ENCODE assay signal across 8 cellular contexts in genomic region chr14:81533536-81534343, GRCh38. TPM values are rescaled to one million over a fixed set of nuclear protein-coding genes. Genes with fewer than 3 reads are reported as not detected.
DNase-seq lines count a peak whose midpoint lies in the region; ATAC-seq and TF ChIP-seq lines count a peak whose summit lies in the region.

Gene SEL1L (minus strand): TSS chr14:81533853. CDS start chr14:81533744, 109 bp downstream.

- TF ChIP-seq CTCF in dorsolateral prefrontal cortex (IDR thresholded peaks at IDR 0.05 in 54 of 56, conservative IDR thresholded peaks at IDR 0.05 in 2 of 56; ENCODE audit: low read depth in 1 of 56, partially characterized antibody in 56 of 56): peak in 22 of 56 donors; percentile 7 to 46 (median 23)
- TF ChIP-seq CTCF in liver (IDR thresholded peaks at IDR 0.05; ENCODE audit: low read depth, low read length, missing input control): no peak

- POLR2A ChIA-PET in activated CD4-positive, alpha-beta memory T cell treated with anti-CD3 and anti-CD28 coated beads for 36 hours (lab: Charles Lee): no interaction called here

- H3K27ac Mint-ChIP-seq in activated CD4-positive, alpha-beta memory T cell treated with anti-CD3 and anti-CD28 coated beads for 36 hours: peak within 1 kb of the TSS; percentile 75

- H3K4me3 ChIP-seq in dorsolateral prefrontal cortex (peak within 1 kb of the TSS; percentile 64 to 100 (median 96)), liver (ENCODE audit: low read depth in 1 of 3, low read length in 3 of 3) (peak within 1 kb of the TSS; percentile 85 to 99 (median 99))

- H3K36me3 ChIP-seq in liver (ENCODE audit: control insufficient read depth in 4 of 4, insufficient read depth in 3 of 4, low read depth in 1 of 4, low read length in 3 of 4): no peaks in the 10 kb centered on the region

- intact Hi-C loops in activated CD4-positive, alpha-beta memory T cell treated with anti-CD3 and anti-CD28 coated beads for 36 hours (cut with micrococcal nuclease): loop anchor here (1.0 to 5.0 kb wide), 4 partner anchors 17 to 591 kb away; partner anchors contain the start of gene CEP128
- intact Hi-C loops in dorsolateral prefrontal cortex (cut with DNase I): loop anchor here in 1 of 2 donors (5.0 kb wide), 1 partner anchor 591 kb away; the partner anchor contains the start of gene CEP128

- ATAC-seq in GM19438 (IDR thresholded peaks at IDR 0.05; ENCODE audit: low read depth, unreplicated experiment): peak; percentile 86
- ATAC-seq in HG03575 (IDR thresholded peaks at IDR 0.05; ENCODE audit: extremely low read depth, insufficient number of reproducible peaks, low FRiP score, unreplicated experiment): peak; percentile 81

- CTCF ChIA-PET in activated CD4-positive, alpha-beta memory T cell treated with anti-CD3 and anti-CD28 coated beads for 36 hours (lab: Charles Lee): interaction anchor here (1.1 kb wide), 1 partner anchor 69 kb away, joined by 3 read pairs; no protein-coding TSS in a partner anchor

- peaks cover 7% of the 10 kb centered on the region for H3K9me3 Mint-ChIP-seq in activated CD4-positive, alpha-beta memory T cell treated with anti-CD3 and anti-CD28 coated beads for 36 hours

- peak within 1 kb of the TSS; percentile 83 to 93 for H3K9ac ChIP-seq in liver (ENCODE audit: low read depth in 1 of 2, low read length in 2 of 2)

- no peaks in the 10 kb centered on the region for H3K9me3 ChIP-seq in liver (ENCODE audit: control insufficient read depth in 4 of 4, low read length in 3 of 4)

- peak; percentile 13 to 27 for TF ChIP-seq RAD21 in liver (IDR thresholded peaks at IDR 0.05)

- H3K4me3 Mint-ChIP-seq in activated CD4-positive, alpha-beta memory T cell treated with anti-CD3 and anti-CD28 coated beads for 36 hours: peak within 1 kb of the TSS; percentile 90

- peaks cover 0 to 2% (median 0%) of the 10 kb centered on the region in 45 donors for H3K27me3 ChIP-seq in dorsolateral prefrontal cortex
- no peaks in the 10 kb centered on the region for H3K27me3 ChIP-seq in liver (ENCODE audit: control insufficient read depth in 4 of 4, insufficient read depth in 4 of 4, low read length in 3 of 4)

- H3K27me3 Mint-ChIP-seq in activated CD4-positive, alpha-beta memory T cell treated with anti-CD3 and anti-CD28 coated beads for 36 hours: no peaks in the 10 kb centered on the region

- DNase-seq in CD1c-positive myeloid dendritic cell (ENCODE audit: extremely low spot score) (peak; percentile 100), NCI-H82 treated with DMSO at 0.1 percent for 48 hours (lab: John Stamatoyannopoulos, UW; ENCODE audit: unreplicated experiment) (peak; percentile 98), dorsolateral prefrontal cortex (peak; percentile 95 to 99 (median 99))
- DNase-seq in activated CD4-positive, alpha-beta memory T cell treated with anti-CD3 and anti-CD28 coated beads for 36 hours: peak; percentile 100
- peak; percentile 100 for DNase-seq in stimulated activated CD4-positive, alpha-beta T cell treated with anti-CD3 and anti-CD28 coated beads, Interleukin-4, amount 100 ng/mL, for 24 hours

- peaks cover 59% of the 10 kb centered on the region for H3K4me1 Mint-ChIP-seq in activated CD4-positive, alpha-beta memory T cell treated with anti-CD3 and anti-CD28 coated beads for 36 hours (ENCODE audit: low read depth)

- H3K27ac ChIP-seq in dorsolateral prefrontal cortex (peak within 1 kb of the TSS in 38 of 59 donors; percentile 4 to 85 (median 50)), liver (ENCODE audit: low read depth in 1 of 2, low read length in 2 of 2) (peak within 1 kb of the TSS; percentile 63 to 74)

- peaks cover 4 to 60% (median 40%) of the 10 kb centered on the region in 4 donors for H3K4me1 ChIP-seq in liver (ENCODE audit: control insufficient read depth in 4 of 4, insufficient read depth in 4 of 4, low read length in 3 of 4)

- H3K36me3 Mint-ChIP-seq in activated CD4-positive, alpha-beta memory T cell treated with anti-CD3 and anti-CD28 coated beads for 36 hours: peaks cover 3% of the 10 kb centered on the region

- WGBS in liver: under 1% methylated on average over 50 of the region's 50 CpGs

TF ChIP-seq in liver, 16 proteins besides CTCF, POLR2A, EP300 and RAD21:
- TF ChIP-seq EGR1 (IDR thresholded peaks at IDR 0.05; ENCODE audit: low read depth in 2 of 2) (peak; percentile 18 to 27), MAX (IDR thresholded peaks at IDR 0.05) (no peak), YY1 (IDR thresholded peaks at IDR 0.05) (peak; percentile 75), RXRA (IDR thresholded peaks at IDR 0.05) (peak; percentile 74 to 84), SP1 (IDR thresholded peaks at IDR 0.05) (peak; percentile 98), HNF4G (IDR thresholded peaks at IDR 0.05) (peak; percentile 36), NR2F2 (IDR thresholded peaks at IDR 0.05) (peak; percentile 80), JUND (IDR thresholded peaks at IDR 0.05) (peak; percentile 49 to 66), GABPA (IDR thresholded peaks at IDR 0.05 in 1 of 2, conservative IDR thresholded peaks at IDR 0.05 in 1 of 2) (peak in 1 of 2 donors; percentile 84), FOXA1 (IDR thresholded peaks at IDR 0.05) (peak; percentile 20), FOXA2 (IDR thresholded peaks at IDR 0.05) (peak; percentile 16), TAF1 (conservative IDR thresholded peaks at IDR 0.05) (peak; percentile 75), HNF4A (conservative IDR thresholded peaks at IDR 0.05) (peak; percentile 73 to 85), ATF3 (IDR thresholded peaks at IDR 0.05) (peak; percentile 56), ZBTB33 (IDR thresholded peaks at IDR 0.05) (peak; percentile 75), REST (IDR thresholded peaks at IDR 0.05) (peak; percentile 63)

RNA-seq across cellular contexts. Expression of gene SEL1L, which starts in this region (rescaled TPM):
- total RNA-seq in activated CD4-positive, alpha-beta memory T cell treated with anti-CD3 and anti-CD28 coated beads for 36 hours: 10 to 100 TPM; 49.0 to 50.2 TPM
- total RNA-seq in dorsolateral prefrontal cortex (100 to 1,000 TPM in 3 of 120 experiments, 10 to 100 TPM in 117; 43.9 to 104 (median 80.9) TPM), liver (100 to 1,000 TPM in 1 of 2 donors, 10 to 100 TPM in 1; 44.9 to 117 TPM)
- polyA plus RNA-seq in liver: 10 to 100 TPM; 40.7 to 46.3 TPM

Comparison
In these comparisons a context has a peak if more than half of its experiments do, and no peak if none do; other contexts are left out.
1. Peak in every context shown above with its lines: DNase-seq, ATAC-seq, H3K4me3 ChIP-seq and H3K27ac ChIP-seq.